17 cellular contexts compared by ENCODE assay signal in the genomic region with DNA sequence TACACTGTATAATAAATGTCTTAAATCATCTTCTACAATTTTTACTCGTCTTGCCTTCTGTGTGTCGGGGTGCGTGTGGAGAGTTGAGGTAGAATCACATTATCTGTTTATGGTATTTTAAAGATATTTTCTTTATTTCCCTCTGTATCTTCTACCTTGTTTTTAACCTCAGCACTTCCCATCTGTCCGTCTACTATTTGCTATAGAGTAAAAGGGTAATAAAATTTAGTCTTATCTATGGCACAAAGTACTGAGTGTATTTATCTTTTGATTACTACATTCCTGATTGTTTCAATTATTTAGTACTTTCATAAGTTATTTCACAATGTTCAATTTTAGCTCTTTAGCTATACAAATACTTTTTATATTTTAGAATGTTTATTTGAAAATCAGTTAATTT.
"Had no signal": no experiment of that assay in that cellular context is flagged by ENCODE, and none has a peak within 500 bp of the region (broad histone marks: within the 10 kb centered on the region; RNA-seq: fewer than 3 reads in every experiment).

No MANE protein-coding gene starts in this region.

- H3K27ac ChIP-seq: HL-60 had no signal

- FAIRE-seq: HTR-8/SVneo had no signal

- DNase-seq: KBM-7, NCI-H1092, NCI-H1105 treated with DMSO at 0.1 percent for 48 hours, NCI-H1417 treated with DMSO at 0.1 percent for 48 hours, NCI-H146, NCI-H1694 treated with DMSO at 0.1 percent for 48 hours, NCI-H1930, NCI-H2081, NCI-H2107, NCI-H2227 treated with DMSO at 0.1 percent for 48 hours, NCI-H524, NCI-H526 treated with DMSO at 0.1 percent for 48 hours, NCI-H774, Right ventricle myocardium superior, RPMI8226 had no signal
